9 cellular contexts compared by ENCODE assay signal in genomic region chr22:30485362-30485988, GRCh38. TPM values are rescaled to one million over a fixed set of nuclear protein-coding genes. Genes with fewer than 3 reads are reported as not detected.
A peak's percentile ranks its signal among the peaks of the same experiment; 100 is the strongest.
DNase-seq lines count a peak whose midpoint lies in the region; ATAC-seq and TF ChIP-seq lines count a peak whose summit lies in the region.
"Had no signal": no experiment of that assay in that cellular context is flagged by ENCODE, and none has a peak within 500 bp of the region (broad histone marks: within the 10 kb centered on the region; RNA-seq: fewer than 3 reads in every experiment).

No MANE protein-coding gene starts in this region.

- H3K4me1 Mint-ChIP-seq in CD4-positive, alpha-beta memory T cell: peaks cover 0 to 3% (median 0%) of the 10 kb centered on the region in 4 donors
- H3K4me1 Mint-ChIP-seq in osteocyte (ENCODE audit: unreplicated experiment): no peaks in the 10 kb centered on the region

- H3K27me3 Mint-ChIP-seq in CD4-positive, alpha-beta memory T cell: peaks cover 1 to 4% of the 10 kb centered on the region in 2 donors
- H3K27me3 Mint-ChIP-seq in osteocyte (ENCODE audit: unreplicated experiment): peaks cover 2% of the 10 kb centered on the region

- no peaks in the 10 kb centered on the region for H3K27me3 ChIP-seq in CD4-positive, alpha-beta memory T cell (ENCODE audit: insufficient read depth, low read length)
- H3K27me3 ChIP-seq in HAP-1 (ENCODE audit: low read depth) (no peaks in the 10 kb centered on the region), thoracic aorta (replicated peaks; ENCODE audit: insufficient read depth) (no peaks in the 10 kb centered on the region)

- no peaks in the 10 kb centered on the region for H3K4me1 ChIP-seq in CD4-positive, alpha-beta memory T cell (ENCODE audit: insufficient read depth, low read length)
- H3K4me1 ChIP-seq in HAP-1 (no peaks in the 10 kb centered on the region), thoracic aorta (ENCODE audit: control insufficient read depth in 1 of 2, low read depth in 2 of 2) (no peaks in the 10 kb centered on the region)

- H3K36me3 Mint-ChIP-seq in CD4-positive, alpha-beta memory T cell: no peaks in the 10 kb centered on the region
- no peaks in the 10 kb centered on the region for H3K36me3 Mint-ChIP-seq in osteocyte (ENCODE audit: unreplicated experiment)

- POLR2A ChIA-PET in CD4-positive, alpha-beta memory T cell (lab: Charles Lee; ENCODE audit: partially characterized antibody): interaction anchor here (0.9 to 1.0 kb wide), 2 partner anchors 61 to 94 kb away, joined by 3 read pairs; no protein-coding TSS in a partner anchor

- H3K27ac ChIP-seq in CD4-positive, alpha-beta memory T cell (ENCODE audit: low read depth, low read length): no peak overlapping the region
- no peak overlapping the region for H3K27ac ChIP-seq in thoracic aorta
- H3K27ac ChIP-seq: SK-N-MC had no signal

- H3K9me3 ChIP-seq in CD4-positive, alpha-beta memory T cell (ENCODE audit: control insufficient read depth in 1 of 2, low read length in 2 of 2): no peaks in the 10 kb centered on the region
- no peaks in the 10 kb centered on the region for H3K9me3 ChIP-seq in HAP-1
- H3K9me3 ChIP-seq in thoracic aorta: no peaks in the 10 kb centered on the region

- CTCF ChIA-PET in CD4-positive, alpha-beta memory T cell (lab: Charles Lee; ENCODE audit: partially characterized antibody): interaction anchor here (0.5 to 5.5 kb wide), 19 partner anchors 11 to 648 kb away, joined by 3 to 86 read pairs (median 4); partner anchors contain the start of genes ASCC2, PES1, RNF215 and SEC14L2

- DNase-seq in CD4-positive, alpha-beta memory T cell: peak; percentile 70 to 77 (median 71)
- DNase-seq in HAP-1 (ENCODE audit: low spot score in 2 of 2) (peak; percentile 43 to 81), RPMI8226 (peak; percentile 69), foreskin melanocyte (peak; percentile 15), osteocyte (ENCODE audit: extremely low spot score, unreplicated experiment) (peak; percentile 88), thoracic aorta (ENCODE audit: low spot score) (no peak)
- DNase-seq in activated T-helper 9 cell treated with anti-CD3 and anti-CD28 coated beads, Interleukin-2, amount 50 U/mL, for 16 hours (ENCODE audit: low read depth): peak; percentile 63

- no peaks in the 10 kb centered on the region for H3K9me3 Mint-ChIP-seq in CD4-positive, alpha-beta memory T cell
- no peaks in the 10 kb centered on the region for H3K9me3 Mint-ChIP-seq in osteocyte (ENCODE audit: unreplicated experiment)

- no peak for ATAC-seq in thoracic aorta (ENCODE audit: insufficient number of reproducible peaks, low FRiP score, low read depth)
- ATAC-seq in HG03571 (IDR thresholded peaks at IDR 0.05; ENCODE audit: unreplicated experiment): no peak

- H3K27ac Mint-ChIP-seq in CD4-positive, alpha-beta memory T cell: peak overlapping the region in 2 of 7 donors; percentile 47 to 73
- no peak overlapping the region for H3K27ac Mint-ChIP-seq in osteocyte (ENCODE audit: unreplicated experiment)

- TF ChIP-seq CTCF in osteocyte (IDR thresholded peaks at IDR 0.05): peak; percentile 93
- peak; percentile 94 for TF ChIP-seq CTCF in thoracic aorta (IDR thresholded peaks at IDR 0.05)

- H3K4me3 ChIP-seq in CD4-positive, alpha-beta memory T cell (ENCODE audit: low read length in 2 of 2): no peak overlapping the region
- H3K4me3 ChIP-seq in HAP-1 (no peak overlapping the region), thoracic aorta (no peak overlapping the region)
- H3K4me3 ChIP-seq: SK-N-MC had no signal

- H3K4me3 Mint-ChIP-seq in CD4-positive, alpha-beta memory T cell: no peak overlapping the region
- no peak overlapping the region for H3K4me3 Mint-ChIP-seq in osteocyte (ENCODE audit: unreplicated experiment)

- in situ Hi-C loops in HAP-1 (cut with MboI; ENCODE audit: low sequenced_read_pairs): no loop called here

- H3K36me3 ChIP-seq in CD4-positive, alpha-beta memory T cell (ENCODE audit: insufficient read depth, low read length): no peaks in the 10 kb centered on the region
- H3K36me3 ChIP-seq in HAP-1 (replicated peaks) (no peaks in the 10 kb centered on the region), thoracic aorta (no peaks in the 10 kb centered on the region)

- intact Hi-C loops in CD4-positive, alpha-beta memory T cell (cut with micrococcal nuclease): loop anchor here (1.0 to 2.0 kb wide), 2 partner anchors 40 to 197 kb away; partner anchors contain the start of gene CASTOR1

RNA-seq across cellular contexts. Expression of gene SEC14L3, which starts 13.7 kb away (rescaled TPM):
- not detected for total RNA-seq in CD4-positive, alpha-beta memory T cell
- not detected for polyA plus RNA-seq in CD4-positive, alpha-beta memory T cell
- total RNA-seq in osteocyte (not detected in 2 replicates), thoracic aorta (not detected)

RNA-seq across cellular contexts. Expression of gene SEC14L4, which starts 20.0 kb away (rescaled TPM):
- not detected for total RNA-seq in CD4-positive, alpha-beta memory T cell
- not detected for polyA plus RNA-seq in CD4-positive, alpha-beta memory T cell
- not detected in 2 replicates for total RNA-seq in osteocyte
- total RNA-seq in thoracic aorta: not detected

RNA-seq across cellular contexts. Expression of gene MTFP1, which starts 59.9 kb away (rescaled TPM):
- 10 to 100 TPM; 13.5 to 15.7 TPM for total RNA-seq in CD4-positive, alpha-beta memory T cell
- polyA plus RNA-seq in CD4-positive, alpha-beta memory T cell: 10 to 100 TPM; 31.1 to 47.4 TPM
- total RNA-seq in osteocyte: 8.4 and 10.5 TPM in 2 replicates
- total RNA-seq in thoracic aorta: 1 to 10 TPM; 1.9 to 6.4 TPM
